Comparison of ENCODE assay signal across 8 cellular contexts in genomic region chr2:96146151-96146880, GRCh38. TPM values are rescaled to one million over a fixed set of nuclear protein-coding genes. Genes with fewer than 3 reads are reported as not detected.
DNase-seq lines count a peak whose midpoint lies in the region; ATAC-seq and TF ChIP-seq lines count a peak whose summit lies in the region.

No MANE protein-coding gene starts in this region.

- peaks cover 14% of the 10 kb centered on the region for H3K79me2 ChIP-seq in DND-41 (ENCODE audit: insufficient read depth, low read length)

- H3K4me1 ChIP-seq in DND-41 (ENCODE audit: insufficient read depth, low read length) (peaks cover 61% of the 10 kb centered on the region), heart right ventricle (peaks cover 0 to 62% (median 39%) of the 10 kb centered on the region in 9 donors)

- H3K9ac ChIP-seq in DND-41 (ENCODE audit: low read depth, low read length): peak overlapping the region; percentile 82

- H3K36me3 ChIP-seq in DND-41 (ENCODE audit: insufficient read depth, low read length) (peaks cover 12% of the 10 kb centered on the region), heart right ventricle (peaks cover 0 to 9% (median 0%) of the 10 kb centered on the region in 9 donors)

- H3K9me3 ChIP-seq in DND-41 (ENCODE audit: insufficient read depth, low read length, severe bottlenecking) (no peaks in the 10 kb centered on the region), heart right ventricle (no peaks in the 10 kb centered on the region)

- H4K20me1 ChIP-seq in DND-41 (ENCODE audit: insufficient read depth, low read length): peaks cover 11% of the 10 kb centered on the region

- H3K4me3 ChIP-seq in DND-41 (ENCODE audit: low read depth in 1 of 2, low read length in 2 of 2) (peak overlapping the region; percentile 21 to 66; a peak in 3 of 4 replicates), heart right ventricle (peak overlapping the region in 3 of 10 donors; percentile 61 to 68 (median 62))

- peak overlapping the region; percentile 90 for H2AFZ ChIP-seq in DND-41 (ENCODE audit: low read depth, low read length)

- H3K27ac ChIP-seq in DND-41 (ENCODE audit: low read length) (peak overlapping the region; percentile 86), heart right ventricle (peak overlapping the region in 9 of 10 donors; percentile 11 to 89 (median 52))

- WGBS in heart right ventricle, 2 donors: 60 to 67% methylated on average over 18 to 20 of the region's 20 CpGs

- ATAC-seq in DND-41 (ENCODE audit: insufficient read depth, low read depth) (peak; percentile 73), GM21619 (IDR thresholded peaks at IDR 0.05; ENCODE audit: unreplicated experiment) (peak; percentile 24), heart right ventricle (peak; percentile 5 to 48 (median 23))

- TF ChIP-seq CTCF in DND-41 (IDR thresholded peaks at IDR 0.05; ENCODE audit: borderline replicate concordance, extremely low read depth, low read length, poor library complexity, severe bottlenecking) (no peak), heart right ventricle (IDR thresholded peaks at IDR 0.05) (no peak)

- intact Hi-C loops in heart right ventricle (cut with DNase I): loop anchor here in 6 of 10 donors (5.0 to 10.0 kb wide), 5 partner anchors 48 to 368 kb away; partner anchors contain the start of genes CIAO1 (in 2 of the 6), TMEM127 (in 2 of the 6), NEURL3 (in 1 of the 6) and STARD7 (in 1 of the 6)

- H3K27me3 ChIP-seq in DND-41 (ENCODE audit: insufficient read depth, low read length, poor library complexity) (no peaks in the 10 kb centered on the region), heart right ventricle (peaks cover 0 to 5% (median 0%) of the 10 kb centered on the region in 7 donors)

- H3K4me2 ChIP-seq in DND-41 (ENCODE audit: insufficient read depth, low read length): peak overlapping the region; percentile 75

- DNase-seq in DND-41: peak; percentile 93
- peak; percentile 50 for DNase-seq in MV-4-11 (lab: John Stamatoyannopoulos, UW)
- peak; percentile 86 for DNase-seq in activated T-cell treated with anti-CD3 and anti-CD28 coated beads for 4 hours
- DNase-seq in heart right ventricle: peak; percentile 52 to 57
- peak; percentile 81 to 83 for DNase-seq in stimulated activated CD4-positive, alpha-beta T cell treated with anti-CD3 and anti-CD28 coated beads, Interleukin-1b, Interleukin-23, amount 100 ng/mL, for 4 hours (ENCODE audit: low read depth in 2 of 2)
- no peak for DNase-seq in EL
- DNase-seq in OCI-M2 (lab: John Stamatoyannopoulos, UW; ENCODE audit: unreplicated experiment): no peak

RNA-seq across cellular contexts. Expression of gene DUSP2, which starts 1.1 kb away (rescaled TPM):
- total RNA-seq in heart right ventricle: 1 to 10 TPM in 9 of 10 donors, under 1 TPM in 1; 0.61 to 6.8 (median 2.5) TPM
- 10 to 100 TPM in 1 of 2 donors, 1 to 10 TPM in 1; 2.9 to 29.1 TPM for polyA plus RNA-seq in heart right ventricle

RNA-seq across cellular contexts. Expression of gene ASTL, which starts 8.0 kb away (rescaled TPM):
- total RNA-seq in heart right ventricle: not detected
- under 1 TPM in 1 of 2 donors, not detected in 1; 0.16 TPM for polyA plus RNA-seq in heart right ventricle

RNA-seq across cellular contexts. Expression of gene ADRA2B, which starts 29.9 kb away (rescaled TPM):
- total RNA-seq in heart right ventricle: 1 to 10 TPM; 1.5 to 7.3 (median 3.4) TPM
- 1 to 10 TPM; 1.9 to 5.2 TPM for polyA plus RNA-seq in heart right ventricle

Comparison
In these comparisons a context has a peak if more than half of its experiments do, and no peak if none do; other contexts are left out.
1. ATAC-seq: peak in every context shown above with its lines; median percentile 73 in DND-41; 24 in GM21619; 23 in heart right ventricle.
2. DNase-seq: peak in DND-41 (single experiment), MV-4-11 (single experiment), activated T-cell treated with anti-CD3 and anti-CD28 coated beads for 4 hours (single experiment), heart right ventricle (2 of 2) and stimulated activated CD4-positive, alpha-beta T cell treated with anti-CD3 and anti-CD28 coated beads, Interleukin-1b, Interleukin-23, amount 100 ng/mL, for 4 hours (2 of 2); none in EL (single experiment) and OCI-M2 (single experiment).